8 cellular contexts compared by ENCODE assay signal in genomic region chr2:96116424-96116878, GRCh38. TPM values are rescaled to one million over a fixed set of nuclear protein-coding genes. Genes with fewer than 3 reads are reported as not detected.
DNase-seq lines count a peak whose midpoint lies in the region; ATAC-seq and TF ChIP-seq lines count a peak whose summit lies in the region.

Gene ADRA2B, minus strand, starts transcription at chr2:96116571. Its CDS starts 422 bp downstream, at chr2:96116149.

- H3K27ac ChIP-seq in dorsolateral prefrontal cortex (peak within 1 kb of the TSS in 1 of 59 donors; percentile 31), mucosa of rectum (ENCODE audit: low read depth in 2 of 2, low read length in 2 of 2) (peak within 1 kb of the TSS in 1 of 2 donors; percentile 35)

- intact Hi-C loops in Caco-2 (cut with micrococcal nuclease; ENCODE audit: unreplicated experiment) = loop anchor here (10.0 kb wide), 2 partner anchors 92 to 122 kb away; partner anchors contain the start of gene ANKRD36C
- intact Hi-C loops in activated CD4-positive, alpha-beta T cell treated with anti-CD3 and anti-CD28 coated beads, Interleukin-2, amount 10 ng/mL, durations not matched to agents 24 days and 14 days (cut with micrococcal nuclease) = loop anchor here (1.0 to 10.0 kb wide), 3 partner anchors 29 to 114 kb away; partner anchors contain the start of gene DUSP2
- intact Hi-C loops in dorsolateral prefrontal cortex (cut with DNase I) = loop anchor here (5.0 kb wide), 2 partner anchors 109 to 124 kb away; partner anchors contain the start of gene ANKRD36C (in 1 of the 2)

- H3K36me3 ChIP-seq in Caco-2 (ENCODE audit: control insufficient read depth, insufficient read depth, low read length) (no peaks in the 10 kb centered on the region), mucosa of rectum (ENCODE audit: control insufficient read depth in 2 of 2, insufficient read depth in 2 of 2, low read length in 2 of 2) (no peaks in the 10 kb centered on the region)

- ATAC-seq in GM21381 (IDR thresholded peaks at IDR 0.05; ENCODE audit: unreplicated experiment) (peak; percentile 42), HG03439 (IDR thresholded peaks at IDR 0.05; ENCODE audit: unreplicated experiment) (no peak)

- CTCF ChIA-PET in Caco-2 (lab: Charles Lee) = interaction anchor here (0.6 to 2.2 kb wide), 16 partner anchors 8 to 151 kb away, joined by 3 to 12 read pairs (median 4); partner anchors contain the start of genes ASTL, DUSP2 and STARD7

- TF ChIP-seq CTCF in Caco-2 (IDR thresholded peaks at IDR 0.05; ENCODE audit: insufficient read depth in 1 of 2, low read depth in 1 of 2, low read length in 1 of 2, severe bottlenecking in 1 of 2, unreplicated experiment in 1 of 2) (no peak), dorsolateral prefrontal cortex (IDR thresholded peaks at IDR 0.05 in 54 of 56, conservative IDR thresholded peaks at IDR 0.05 in 2 of 56; ENCODE audit: low read depth in 1 of 56, partially characterized antibody in 56 of 56) (no peak)

- H3K27ac Mint-ChIP-seq in Caco-2 (ENCODE audit: unreplicated experiment) (no peak within 1 kb of the TSS), IgD-negative memory B cell (peak within 1 kb of the TSS in 1 of 3 donors; percentile 87)
- peak within 1 kb of the TSS; percentile 16 for H3K27ac Mint-ChIP-seq in activated CD4-positive, alpha-beta T cell treated with anti-CD3 and anti-CD28 coated beads, Interleukin-2, amount 10 ng/mL, durations not matched to agents 24 days and 14 days

- H3K4me1 Mint-ChIP-seq in Caco-2 (ENCODE audit: low read depth, unreplicated experiment) (peaks cover 5% of the 10 kb centered on the region), IgD-negative memory B cell (peaks cover 4 to 12% (median 9%) of the 10 kb centered on the region in 3 donors)
- H3K4me1 Mint-ChIP-seq in activated CD4-positive, alpha-beta T cell treated with anti-CD3 and anti-CD28 coated beads, Interleukin-2, amount 10 ng/mL, durations not matched to agents 24 days and 14 days = peaks cover 22% of the 10 kb centered on the region

- H3K4me3 Mint-ChIP-seq in Caco-2 (ENCODE audit: unreplicated experiment) (peak within 1 kb of the TSS; percentile 78), IgD-negative memory B cell (peak within 1 kb of the TSS; percentile 72 to 89 (median 84))
- peak within 1 kb of the TSS; percentile 82 for H3K4me3 Mint-ChIP-seq in activated CD4-positive, alpha-beta T cell treated with anti-CD3 and anti-CD28 coated beads, Interleukin-2, amount 10 ng/mL, durations not matched to agents 24 days and 14 days

- POLR2A ChIA-PET in Caco-2 (lab: Charles Lee) = interaction anchor here (1.2 kb wide), 1 partner anchor 22 kb away, joined by 6 read pairs; the partner anchor contains the start of gene ASTL

- DNase-seq in Caco-2 = peak; percentile 79 to 83
- peak; percentile 90 for DNase-seq in activated CD4-positive, alpha-beta T cell treated with anti-CD3 and anti-CD28 coated beads, Interleukin-2, amount 10 ng/mL, durations not matched to agents 24 days and 14 days
- peak in 1 of 10 donors; percentile 46 for DNase-seq in dorsolateral prefrontal cortex
- peak; percentile 61 to 82 for DNase-seq in stimulated activated CD8-positive, alpha-beta memory T cell treated with anti-CD3 and anti-CD28 coated beads, Interleukin-7, amount 100 ng/mL, for 4 hours (ENCODE audit: low read depth in 2 of 2)

- H3K36me3 Mint-ChIP-seq in Caco-2 (ENCODE audit: insufficient read depth, unreplicated experiment) (no peaks in the 10 kb centered on the region), IgD-negative memory B cell (peaks cover 2% of the 10 kb centered on the region)
- no peaks in the 10 kb centered on the region for H3K36me3 Mint-ChIP-seq in activated CD4-positive, alpha-beta T cell treated with anti-CD3 and anti-CD28 coated beads, Interleukin-2, amount 10 ng/mL, durations not matched to agents 24 days and 14 days (ENCODE audit: low read depth)

- H3K4me1 ChIP-seq in Caco-2 (peaks cover 14% of the 10 kb centered on the region), mucosa of rectum (ENCODE audit: control insufficient read depth in 2 of 2, insufficient read depth in 2 of 2, low read length in 2 of 2) (peaks cover 3 to 5% of the 10 kb centered on the region in 2 donors)

- peak within 1 kb of the TSS; percentile 64 for H3K4me3 ChIP-seq in Caco-2 (ENCODE audit: low read depth, low read length)
- H3K4me3 ChIP-seq in dorsolateral prefrontal cortex = peak within 1 kb of the TSS in 58 of 59 donors; percentile 26 to 72 (median 56)
- H3K4me3 ChIP-seq in mucosa of rectum (ENCODE audit: low read length in 2 of 2) = peak within 1 kb of the TSS; percentile 59 to 60

- H3K9me3 ChIP-seq in Caco-2 = no peaks in the 10 kb centered on the region
- H3K9me3 ChIP-seq in mucosa of rectum (ENCODE audit: control insufficient read depth in 2 of 2, low read length in 2 of 2) = no peaks in the 10 kb centered on the region

- H3K27me3 Mint-ChIP-seq in Caco-2 (ENCODE audit: insufficient read depth, unreplicated experiment) (peaks cover 22% of the 10 kb centered on the region), IgD-negative memory B cell (peaks cover 22% of the 10 kb centered on the region)
- H3K27me3 Mint-ChIP-seq in activated CD4-positive, alpha-beta T cell treated with anti-CD3 and anti-CD28 coated beads, Interleukin-2, amount 10 ng/mL, durations not matched to agents 24 days and 14 days = peaks cover 39% of the 10 kb centered on the region

- H3K9ac ChIP-seq in mucosa of rectum (ENCODE audit: low read depth in 1 of 2, low read length in 2 of 2) = peak within 1 kb of the TSS; percentile 26 to 75

- H3K27me3 ChIP-seq in Caco-2 (replicated peaks; ENCODE audit: control insufficient read depth, insufficient read depth, low read length) (no peaks in the 10 kb centered on the region), dorsolateral prefrontal cortex (peaks cover 0 to 34% (median 18%) of the 10 kb centered on the region in 45 donors), mucosa of rectum (ENCODE audit: control insufficient read depth in 2 of 2, insufficient read depth in 2 of 2, low read length in 2 of 2) (peaks cover 10 to 20% of the 10 kb centered on the region in 2 donors)

- BruUV-seq in Caco-2 (replicated peaks; lab: Mats Ljungman, UMichigan) = no TSS peak

- H3K9me3 Mint-ChIP-seq in Caco-2 (ENCODE audit: unreplicated experiment) (no peaks in the 10 kb centered on the region), IgD-negative memory B cell (no peaks in the 10 kb centered on the region)
- H3K9me3 Mint-ChIP-seq in activated CD4-positive, alpha-beta T cell treated with anti-CD3 and anti-CD28 coated beads, Interleukin-2, amount 10 ng/mL, durations not matched to agents 24 days and 14 days = no peaks in the 10 kb centered on the region

RNA-seq across cellular contexts. Expression of gene ADRA2B, which starts in this region (rescaled TPM):
- total RNA-seq in Caco-2 (2022) (0.12 and 0.20 TPM in 2 replicates), dorsolateral prefrontal cortex (1 to 10 TPM in 33 of 120 experiments, under 1 TPM in 85, not detected in 2; 0.14 to 4.8 (median 0.60) TPM)
- not detected for polyA plus RNA-seq in IgD-negative memory B cell
- 0.21 TPM in 2 replicates for total RNA-seq in activated CD4-positive, alpha-beta T cell treated with anti-CD3 and anti-CD28 coated beads, Interleukin-2, amount 10 ng/mL, durations not matched to agents 24 days and 14 days

Comparison
In these comparisons a context has a peak if more than half of its experiments do, and no peak if none do; other contexts are left out.
1. Peak in DNase-seq and H3K4me3 ChIP-seq in Caco-2; RNA of the gene not detected or under 1 TPM.
2. Peak in DNase-seq in activated CD4-positive, alpha-beta T cell treated with anti-CD3 and anti-CD28 coated beads, Interleukin-2, amount 10 ng/mL, durations not matched to agents 24 days and 14 days; RNA of the gene not detected or under 1 TPM.